Comparison of ENCODE assay signal across 8 cellular contexts in the genomic region with DNA sequence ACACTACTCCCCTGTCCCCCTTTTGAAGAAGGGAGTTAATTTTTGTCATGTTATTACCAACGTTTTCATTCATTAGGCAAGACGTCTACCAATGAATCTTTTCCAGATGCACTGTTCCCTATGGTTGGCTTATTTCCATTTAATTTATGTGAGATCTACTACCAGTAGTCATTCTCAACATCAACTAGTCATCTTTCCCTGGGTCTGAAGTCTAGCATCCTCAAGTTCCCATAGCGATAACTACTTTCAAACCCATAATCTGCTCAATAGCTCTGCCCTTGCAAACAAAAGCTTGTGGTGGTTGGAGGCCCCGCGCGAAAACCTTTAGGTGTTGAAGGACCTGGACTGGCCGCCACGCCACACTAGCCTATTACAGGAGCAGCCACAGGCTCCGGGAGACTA.
DNase-seq lines count a peak whose midpoint lies in the region; ATAC-seq and TF ChIP-seq lines count a peak whose summit lies in the region.

No MANE protein-coding gene starts in this region.

- H3K36me3 ChIP-seq in HAP-1 (replicated peaks) (peaks cover 14% of the 10 kb centered on the region), neutrophil (no peaks in the 10 kb centered on the region)

- no peak for ATAC-seq in GM18511 (IDR thresholded peaks at IDR 0.05; ENCODE audit: unreplicated experiment)

- H3K4me1 ChIP-seq in HAP-1, result peaks cover 22% of the 10 kb centered on the region
- H3K4me1 ChIP-seq in neutrophil (ENCODE audit: control insufficient read depth in 1 of 2, insufficient read depth in 1 of 2, low read depth in 1 of 2, low read length in 1 of 2), result peaks cover 33 to 37% of the 10 kb centered on the region in 2 experiments

- DNase-seq in HAP-1 (ENCODE audit: low spot score in 2 of 2), result peak; percentile 68 to 85
- DNase-seq in SHP77 treated with DMSO at 0.1 percent for 48 hours (lab: John Stamatoyannopoulos, UW), result peak; percentile 76
- no peak for DNase-seq in epithelial cell of prostate (ENCODE audit: low read depth, low spot score)
- no peak for DNase-seq in HuH-7.5 (ENCODE audit: low spot score)
- DNase-seq in stimulated activated CD8-positive, alpha-beta memory T cell treated with anti-CD3 and anti-CD28 coated beads, Interleukin-4, amount 100 ng/mL, for 48 hours, result no peak

- in situ Hi-C loops in HAP-1 (cut with MboI; ENCODE audit: low sequenced_read_pairs), result no loop called here

- H3K4me3 ChIP-seq in HAP-1 (peak overlapping the region; percentile 97), neutrophil (ENCODE audit: low read depth in 1 of 2, low read length in 1 of 2) (peak overlapping the region; percentile 67 to 89)

- H3K9me3 ChIP-seq in HAP-1, result no peaks in the 10 kb centered on the region
- no peaks in the 10 kb centered on the region for H3K9me3 ChIP-seq in neutrophil

- no peaks in the 10 kb centered on the region for H3K27me3 ChIP-seq in HAP-1 (ENCODE audit: low read depth)
- peaks cover 11% of the 10 kb centered on the region for H3K27me3 ChIP-seq in neutrophil

- H3K27ac ChIP-seq in C4-2B, result peak overlapping the region; percentile 93
- peak overlapping the region; percentile 77 for H3K27ac ChIP-seq in epithelial cell of prostate
- H3K27ac ChIP-seq in neutrophil, result peak overlapping the region; percentile 87

- TF ChIP-seq CTCF in C4-2B (conservative IDR thresholded peaks at IDR 0.05) (no peak), neutrophil (IDR thresholded peaks at IDR 0.05) (no peak)

Comparison
In these comparisons a context has a peak if more than half of its experiments do, and no peak if none do; other contexts are left out.
1. DNase-seq: peak in HAP-1 (2 of 2) and SHP77 treated with DMSO at 0.1 percent for 48 hours (single experiment); none in epithelial cell of prostate (single experiment), HuH-7.5 (single experiment) and stimulated activated CD8-positive, alpha-beta memory T cell treated with anti-CD3 and anti-CD28 coated beads, Interleukin-4, amount 100 ng/mL, for 48 hours (single experiment).
2. Peak in every context shown above with its lines, with median percentiles within 50 percentile points of each other: H3K27ac ChIP-seq.